ENCODE assay signal across 1 cellular context in genomic region chr10:69467928-69468770, GRCh38.
TF ChIP-seq lines count a peak whose summit lies in the region.

No MANE protein-coding gene starts in this region.

TF ChIP-seq in GM23338, 12 proteins besides CTCF, POLR2A, EP300 and RAD21 (continued from another document):
- TF ChIP-seq ETS1 (IDR thresholded peaks at IDR 0.05) (no peak), REST (IDR thresholded peaks at IDR 0.05; ENCODE audit: unreplicated experiment) (no peak), NANOG (IDR thresholded peaks at IDR 0.05; ENCODE audit: borderline replicate concordance) (no peak), ZNF331 (CRISPR knock-in tag; IDR thresholded peaks at IDR 0.05; ENCODE audit: low read depth) (no peak), EZH2 (IDR thresholded peaks at IDR 0.05; ENCODE audit: low read depth, unreplicated experiment) (no peak), POLR2AphosphoS5 (IDR thresholded peaks at IDR 0.05; ENCODE audit: low read depth) (no peak)
